Comparison of ENCODE assay signal across 8 cellular contexts in genomic region chr6:292506-293184, GRCh38. TPM values are rescaled to one million over a fixed set of nuclear protein-coding genes. Genes with fewer than 3 reads are reported as not detected.
DNase-seq lines count a peak whose midpoint lies in the region; ATAC-seq and TF ChIP-seq lines count a peak whose summit lies in the region.

No MANE protein-coding gene starts in this region.

- ATAC-seq in GM19468 (IDR thresholded peaks at IDR 0.05; ENCODE audit: extremely low read depth, unreplicated experiment) (peak; percentile 9), thoracic aorta (ENCODE audit: insufficient number of reproducible peaks, low FRiP score, low read depth) (peak; percentile 5)
- ATAC-seq in activated CD8-positive, alpha-beta memory T cell treated with anti-CD3 and anti-CD28 coated beads, Interleukin-2, amount 10 ng/mL, durations not matched to agents 7 days and 5 days = peak; percentile 55

- peaks cover 24% of the 10 kb centered on the region for H3K36me3 Mint-ChIP-seq in activated CD8-positive, alpha-beta memory T cell treated with anti-CD3 and anti-CD28 coated beads, Interleukin-2, amount 10 ng/mL, durations not matched to agents 7 days and 5 days

- H3K27ac ChIP-seq in neuronal stem cell (replicated peaks; ENCODE audit: low read length) (peak overlapping the region; percentile 84), thoracic aorta (peak overlapping the region; percentile 95 to 97)

- H3K23ac ChIP-seq in neuronal stem cell (ENCODE audit: low read depth, low read length, poor library complexity) = peak overlapping the region; percentile 89

- no peak overlapping the region for H2BK120ac ChIP-seq in neuronal stem cell (ENCODE audit: low read depth, low read length)

- peak overlapping the region; percentile 40 for H2BK5ac ChIP-seq in neuronal stem cell (ENCODE audit: low read length)

- H3K4me3 Mint-ChIP-seq in activated CD8-positive, alpha-beta memory T cell treated with anti-CD3 and anti-CD28 coated beads, Interleukin-2, amount 10 ng/mL, durations not matched to agents 7 days and 5 days = peak overlapping the region; percentile 92

- no peak for TF ChIP-seq CTCF in fibroblast of mammary gland (conservative IDR thresholded peaks at IDR 0.05; ENCODE audit: control insufficient read depth, insufficient read depth, low read depth, low read length)
- no peak for TF ChIP-seq CTCF in thoracic aorta (IDR thresholded peaks at IDR 0.05)

- no peaks in the 10 kb centered on the region for H3K9me3 Mint-ChIP-seq in activated CD8-positive, alpha-beta memory T cell treated with anti-CD3 and anti-CD28 coated beads, Interleukin-2, amount 10 ng/mL, durations not matched to agents 7 days and 5 days (ENCODE audit: low read depth)

- H3K4me3 ChIP-seq in fibroblast of mammary gland (ENCODE audit: control insufficient read depth, low read depth, low read length) (peak overlapping the region; percentile 64), neuronal stem cell (ENCODE audit: low read length in 2 of 2) (peak overlapping the region; percentile 80 to 90), thoracic aorta (peak overlapping the region; percentile 84)

- peak overlapping the region; percentile 97 for H2AFZ ChIP-seq in neuronal stem cell (ENCODE audit: low read length)

- H3K9me3 ChIP-seq in neuronal stem cell (replicated peaks in 1 of 2; ENCODE audit: control insufficient read depth in 2 of 2, insufficient read depth in 1 of 2, low read depth in 1 of 2, low read length in 2 of 2) (peaks cover 0 to 22% of the 10 kb centered on the region in 2 donors), thoracic aorta (no peaks in the 10 kb centered on the region)

- no peaks in the 10 kb centered on the region for H3K27me3 Mint-ChIP-seq in activated CD8-positive, alpha-beta memory T cell treated with anti-CD3 and anti-CD28 coated beads, Interleukin-2, amount 10 ng/mL, durations not matched to agents 7 days and 5 days

- no CpG with 5 or more reads among the region's 52 CpGs for WGBS in neuronal stem cell (ENCODE audit: extremely low coverage in 2 of 2, insufficient read length in 2 of 2, insufficient replicate concordance in 1 of 2), 2 donors

- H3K18ac ChIP-seq in neuronal stem cell (ENCODE audit: low read length) = peak overlapping the region; percentile 94

- peaks cover 2% of the 10 kb centered on the region for H3K79me1 ChIP-seq in neuronal stem cell (ENCODE audit: low read depth, low read length)

- no peak overlapping the region for H4K8ac ChIP-seq in neuronal stem cell (ENCODE audit: low read depth, low read length)

- H3K27ac Mint-ChIP-seq in activated CD8-positive, alpha-beta memory T cell treated with anti-CD3 and anti-CD28 coated beads, Interleukin-2, amount 10 ng/mL, durations not matched to agents 7 days and 5 days = peak overlapping the region; percentile 92

- no peak overlapping the region for H2AK5ac ChIP-seq in neuronal stem cell (ENCODE audit: low read depth, low read length)

- peaks cover 64% of the 10 kb centered on the region for H3K4me1 Mint-ChIP-seq in activated CD8-positive, alpha-beta memory T cell treated with anti-CD3 and anti-CD28 coated beads, Interleukin-2, amount 10 ng/mL, durations not matched to agents 7 days and 5 days

- H3K27me3 ChIP-seq in neuronal stem cell (ENCODE audit: control insufficient read depth in 3 of 3, insufficient read depth in 3 of 3, low read depth in 1 of 3, low read length in 3 of 3) = peaks cover 0 to 18% (median 0%) of the 10 kb centered on the region in 3 experiments
- H3K27me3 ChIP-seq in thoracic aorta (replicated peaks; ENCODE audit: insufficient read depth) = no peaks in the 10 kb centered on the region

- DNase-seq in AG20443 (ENCODE audit: low spot score) = peak; percentile 51
- DNase-seq in HT1080 (ENCODE audit: low read depth) = peak; percentile 38
- peak; percentile 92 for DNase-seq in activated CD8-positive, alpha-beta memory T cell treated with anti-CD3 and anti-CD28 coated beads, Interleukin-2, amount 10 ng/mL, durations not matched to agents 7 days and 5 days
- DNase-seq in fibroblast of mammary gland (ENCODE audit: low read depth) = peak; percentile 43
- peak; percentile 49 for DNase-seq in neuronal stem cell (ENCODE audit: low spot score)
- no peak for DNase-seq in thoracic aorta (ENCODE audit: low spot score)
- DNase-seq in hypothalamus (lab: John Stamatoyannopoulos, UW) = no peak

- H2BK12ac ChIP-seq in neuronal stem cell (ENCODE audit: low read length) = no peak overlapping the region

- no peak overlapping the region for H4K91ac ChIP-seq in neuronal stem cell (ENCODE audit: low read depth, low read length, poor library complexity)

- H2BK15ac ChIP-seq in neuronal stem cell (ENCODE audit: low read length) = no peak overlapping the region

- H3K9ac ChIP-seq in neuronal stem cell (ENCODE audit: low read depth, low read length, poor library complexity) = peak overlapping the region; percentile 89

- H3K4me2 ChIP-seq in neuronal stem cell (ENCODE audit: insufficient read depth, low read length, poor library complexity, severe bottlenecking) = peak overlapping the region; percentile 77

- CTCF ChIA-PET in activated CD8-positive, alpha-beta memory T cell treated with anti-CD3 and anti-CD28 coated beads, Interleukin-2, amount 10 ng/mL, durations not matched to agents 7 days and 5 days (lab: Charles Lee) = interaction anchor here (1.2 to 2.6 kb wide), 11 partner anchors 8 to 300 kb away, joined by 3 to 12 read pairs (median 4); partner anchors contain the start of gene IRF4

- H3K4ac ChIP-seq in neuronal stem cell (ENCODE audit: low read length) = no peak overlapping the region

- no peak overlapping the region for H3K14ac ChIP-seq in neuronal stem cell (ENCODE audit: low read length)

- H3K36me3 ChIP-seq in neuronal stem cell (replicated peaks in 1 of 2; ENCODE audit: control insufficient read depth in 2 of 2, insufficient read depth in 2 of 2, low read length in 2 of 2) (no peaks in the 10 kb centered on the region), thoracic aorta (no peaks in the 10 kb centered on the region)

- H3K4me1 ChIP-seq in neuronal stem cell (ENCODE audit: control insufficient read depth in 2 of 2, insufficient read depth in 1 of 2, low read depth in 1 of 2, low read length in 2 of 2) (peaks cover 6 to 7% of the 10 kb centered on the region in 2 donors), thoracic aorta (ENCODE audit: control insufficient read depth in 1 of 2, low read depth in 2 of 2) (peaks cover 14 to 29% of the 10 kb centered on the region in 2 donors)

RNA-seq across cellular contexts. Expression of gene DUSP22, which starts 0.4 kb away (rescaled TPM):
- 8.9 and 11.5 TPM in 2 replicates for total RNA-seq in HT1080 (2014; rRNA removed; shearing (Covaris generic))
- 11.0 and 13.2 TPM in 2 replicates for polyA plus RNA-seq in HT1080 (2015; cell fraction: cytosol; rRNA removed)
- 17.7 and 17.8 TPM in 2 replicates for polyA plus RNA-seq in HT1080 (2015; cell fraction: nucleus; rRNA removed)
- 10 to 100 TPM; 38.1 to 47.8 TPM for total RNA-seq in activated CD8-positive, alpha-beta memory T cell treated with anti-CD3 and anti-CD28 coated beads, Interleukin-2, amount 10 ng/mL, durations not matched to agents 7 days and 5 days
- 44.1 TPM for polyA plus RNA-seq in neuronal stem cell (2013, experiment 1 of 2)
- 44.2 TPM for polyA plus RNA-seq in neuronal stem cell (2013, experiment 2 of 2)
- total RNA-seq in thoracic aorta = 10 to 100 TPM; 49.0 to 74.6 TPM

Comparison
In these comparisons a context has a peak if more than half of its experiments do, and no peak if none do; other contexts are left out.
1. DNase-seq: peak in AG20443 (single experiment), HT1080 (single experiment), activated CD8-positive, alpha-beta memory T cell treated with anti-CD3 and anti-CD28 coated beads, Interleukin-2, amount 10 ng/mL, durations not matched to agents 7 days and 5 days (single experiment), fibroblast of mammary gland (single experiment) and neuronal stem cell (single experiment); none in thoracic aorta (single experiment) and hypothalamus (0 of 51).
2. ATAC-seq: peak in every context shown above with its lines; median percentile 55 in activated CD8-positive, alpha-beta memory T cell treated with anti-CD3 and anti-CD28 coated beads, Interleukin-2, amount 10 ng/mL, durations not matched to agents 7 days and 5 days; 9 in GM19468; 5 in thoracic aorta.
3. Peak in every context shown above with its lines, with median percentiles within 50 percentile points of each other: H3K4me3 ChIP-seq.